ENCODE assay signal across 13 cellular contexts in the genomic region with DNA sequence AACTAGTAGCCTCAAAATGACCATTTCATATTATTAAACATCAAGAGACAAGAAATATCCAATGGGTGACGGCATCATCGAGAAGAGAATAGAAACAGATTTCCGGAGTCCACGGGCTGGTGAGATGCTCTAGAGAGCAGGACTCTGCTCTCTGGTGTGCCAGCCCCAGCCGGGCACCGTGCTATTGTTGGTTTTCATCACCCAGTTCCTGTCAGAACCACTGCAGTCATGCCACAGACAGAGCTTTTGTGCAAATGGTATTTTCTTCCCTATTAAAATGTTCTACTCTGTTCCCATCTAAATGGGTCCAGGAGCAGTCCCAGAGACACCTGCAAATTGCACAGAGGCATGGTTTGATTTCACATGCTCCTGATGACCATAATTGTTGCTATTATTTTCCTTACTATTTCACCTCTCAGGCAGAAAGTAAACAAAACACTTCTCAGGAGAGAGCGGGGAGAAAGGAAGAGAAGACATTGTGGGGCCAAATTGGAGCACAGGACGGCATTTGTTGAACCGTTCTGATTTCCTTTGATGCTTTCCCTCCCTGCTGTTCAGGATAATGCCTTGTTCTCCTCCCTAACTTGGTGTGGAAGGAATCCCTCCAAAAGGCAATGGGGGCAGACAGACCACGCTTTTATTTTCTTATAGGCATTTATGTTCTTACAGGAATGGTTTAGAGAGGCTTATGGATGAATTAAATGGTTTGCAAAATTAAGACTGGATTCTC. TPM values are rescaled to one million over a fixed set of nuclear protein-coding genes. Genes with fewer than 3 reads are reported as not detected.
A peak's percentile ranks its signal among the peaks of the same experiment; 100 is the strongest.
DNase-seq lines count a peak whose midpoint lies in the region; ATAC-seq, FAIRE-seq and TF ChIP-seq lines count a peak whose summit lies in the region.
"Had no signal": no experiment of that assay in that cellular context is flagged by ENCODE, and none has a peak within 500 bp of the region (broad histone marks: within the 10 kb centered on the region; RNA-seq: fewer than 3 reads in every experiment).

No MANE protein-coding gene starts in this region.

- no peak overlapping the region for H3K4me3 Mint-ChIP-seq in astrocyte (ENCODE audit: unreplicated experiment)
- H3K4me3 Mint-ChIP-seq in CD4-positive, alpha-beta memory T cell = no peak overlapping the region
- H3K4me3 Mint-ChIP-seq: CD4-positive, alpha-beta T cell; naive thymus-derived CD4-positive, alpha-beta T cell had no signal

- H3K9me3 Mint-ChIP-seq in astrocyte (ENCODE audit: unreplicated experiment) = no peaks in the 10 kb centered on the region
- no peaks in the 10 kb centered on the region for H3K9me3 Mint-ChIP-seq in CD4-positive, alpha-beta memory T cell
- H3K9me3 Mint-ChIP-seq: activated naive CD4-positive, alpha-beta T cell treated with anti-CD3 and anti-CD28 coated beads, Interleukin-2, amount 50 U/mL, for 72 hours; CD4-positive, alpha-beta T cell; naive thymus-derived CD4-positive, alpha-beta T cell had no signal

- H3K9ac ChIP-seq in astrocyte (ENCODE audit: low read length) (peak overlapping the region; percentile 59), PC-3 (ENCODE audit: low read length) (no peak overlapping the region)

- H3K27me3 ChIP-seq in astrocyte (ENCODE audit: insufficient read depth, low read length) (no peaks in the 10 kb centered on the region), left lung (no peaks in the 10 kb centered on the region), spleen (replicated peaks in 1 of 7) (no peaks in the 10 kb centered on the region), PC-3 (ENCODE audit: low read length) (no peaks in the 10 kb centered on the region)
- no peaks in the 10 kb centered on the region for H3K27me3 ChIP-seq in CD4-positive, alpha-beta memory T cell (ENCODE audit: insufficient read depth, low read length)

- peaks cover 61% of the 10 kb centered on the region for H3K4me1 Mint-ChIP-seq in astrocyte (ENCODE audit: low read depth, unreplicated experiment)
- H3K4me1 Mint-ChIP-seq in CD4-positive, alpha-beta memory T cell = peaks cover 0 to 3% (median under 1%) of the 10 kb centered on the region in 4 donors

- H3K9me2 ChIP-seq in PC-3 (replicated peaks; ENCODE audit: low read length) = no peaks in the 10 kb centered on the region

- intact Hi-C loops in left lung (cut with DNase I) (no loop called here), spleen (cut with DNase I; ENCODE audit: low total_unique reads) (no loop called here), PC-3 (cut with micrococcal nuclease) (no loop called here)
- intact Hi-C loops in CD4-positive, alpha-beta memory T cell (cut with micrococcal nuclease) = no loop called here

- no peaks in the 10 kb centered on the region for H4K20me1 ChIP-seq in astrocyte (ENCODE audit: insufficient read depth, low read length)
- H4K20me1 ChIP-seq in PC-3 (ENCODE audit: low read length) = no peaks in the 10 kb centered on the region

- no peaks in the 10 kb centered on the region for H3F3A ChIP-seq in PC-3 (ENCODE audit: low read length, unreplicated experiment)

- TF ChIP-seq POLR2A in spleen (IDR thresholded peaks at IDR 0.05) = no peak

- ATAC-seq in left lung (no peak), PC-3 (no peak), HG03097 (IDR thresholded peaks at IDR 0.05; ENCODE audit: low FRiP score, unreplicated experiment) (no peak)
- ATAC-seq: activated naive CD4-positive, alpha-beta T cell treated with anti-CD3 and anti-CD28 coated beads, Interleukin-2, amount 50 U/mL, for 72 hours had no signal

- H3K79me2 ChIP-seq in astrocyte (ENCODE audit: insufficient read depth, low read length) = peaks cover 57% of the 10 kb centered on the region
- no peaks in the 10 kb centered on the region for H3K79me2 ChIP-seq in PC-3 (ENCODE audit: low read length)

- H3K36me3 Mint-ChIP-seq in astrocyte (ENCODE audit: low read depth, unreplicated experiment) = peaks cover 11% of the 10 kb centered on the region
- H3K36me3 Mint-ChIP-seq in CD4-positive, alpha-beta memory T cell = peaks cover 0 to 11% of the 10 kb centered on the region in 2 donors
- H3K36me3 Mint-ChIP-seq: activated naive CD4-positive, alpha-beta T cell treated with anti-CD3 and anti-CD28 coated beads, Interleukin-2, amount 50 U/mL, for 72 hours had no signal

- peaks cover 4% of the 10 kb centered on the region for H3K9me3 ChIP-seq in astrocyte (ENCODE audit: insufficient read depth, low read depth, low read length)
- H3K9me3 ChIP-seq in left lung = no peaks in the 10 kb centered on the region
- no peaks in the 10 kb centered on the region for H3K9me3 ChIP-seq in spleen
- H3K9me3 ChIP-seq in CD4-positive, alpha-beta memory T cell (ENCODE audit: control insufficient read depth in 1 of 2, low read length in 2 of 2) = no peaks in the 10 kb centered on the region
- H3K9me3 ChIP-seq in PC-3 (ENCODE audit: low read length) = no peaks in the 10 kb centered on the region

- H2AFZ ChIP-seq in astrocyte (ENCODE audit: low read depth, low read length) (no peak overlapping the region), PC-3 (ENCODE audit: low read length) (no peak overlapping the region)

- H3K27ac Mint-ChIP-seq in astrocyte (ENCODE audit: unreplicated experiment) = peak overlapping the region; percentile 95
- H3K27ac Mint-ChIP-seq in CD4-positive, alpha-beta memory T cell = no peak overlapping the region
- H3K27ac Mint-ChIP-seq: activated naive CD4-positive, alpha-beta T cell treated with anti-CD3 and anti-CD28 coated beads, Interleukin-2, amount 50 U/mL, for 72 hours; CD4-positive, alpha-beta T cell; naive thymus-derived CD4-positive, alpha-beta T cell had no signal

- peaks cover 68% of the 10 kb centered on the region for H3K4me1 ChIP-seq in astrocyte (ENCODE audit: insufficient read depth, low read length)
- peaks cover 14 to 39% of the 10 kb centered on the region in 2 donors for H3K4me1 ChIP-seq in left lung
- H3K4me1 ChIP-seq in spleen = peaks cover 0 to 26% (median 9%) of the 10 kb centered on the region in 6 donors
- no peaks in the 10 kb centered on the region for H3K4me1 ChIP-seq in CD4-positive, alpha-beta memory T cell (ENCODE audit: insufficient read depth, low read length)
- no peaks in the 10 kb centered on the region for H3K4me1 ChIP-seq in PC-3 (ENCODE audit: insufficient read depth, low read length)

- H3K27ac ChIP-seq in astrocyte (ENCODE audit: low read depth, low read length) = peak overlapping the region; percentile 98
- H3K27ac ChIP-seq in left lung = peak overlapping the region; percentile 74 to 81
- H3K27ac ChIP-seq in spleen = peak overlapping the region in 7 of 8 donors; percentile 30 to 85 (median 75)
- H3K27ac ChIP-seq in CD4-positive, alpha-beta memory T cell (ENCODE audit: low read depth, low read length) = no peak overlapping the region
- no peak overlapping the region for H3K27ac ChIP-seq in PC-3 (ENCODE audit: low read length)

- DNase-seq in NCI-H1417 (lab: John Stamatoyannopoulos, UW) (peak in 2 of 3 experiments; percentile 52 to 87), astrocyte (ENCODE audit: low read depth) (no peak), left lung (no peak), spleen (peak; percentile 64), PC-3 (no peak), NCI-H1694 treated with DMSO at 0.1 percent for 48 hours (lab: John Stamatoyannopoulos, UW) (no peak)
- DNase-seq in CD4-positive, alpha-beta memory T cell = no peak
- DNase-seq: activated CD4-positive, alpha-beta T cell treated with anti-CD3 and anti-CD28 coated beads, Interleukin-2, amount 50 U/mL, for 4 hours; CD4-positive, alpha-beta T cell; effector CD8-positive, alpha-beta T cell; naive thymus-derived CD4-positive, alpha-beta T cell had no signal

- no peaks in the 10 kb centered on the region for H3K36me3 ChIP-seq in astrocyte (ENCODE audit: insufficient read depth, low read length)
- H3K36me3 ChIP-seq in left lung = no peaks in the 10 kb centered on the region
- no peaks in the 10 kb centered on the region for H3K36me3 ChIP-seq in spleen
- no peaks in the 10 kb centered on the region for H3K36me3 ChIP-seq in CD4-positive, alpha-beta memory T cell (ENCODE audit: insufficient read depth, low read length)
- no peaks in the 10 kb centered on the region for H3K36me3 ChIP-seq in PC-3 (ENCODE audit: low read depth, low read length)

- POLR2A ChIA-PET in CD4-positive, alpha-beta memory T cell (lab: Charles Lee; ENCODE audit: partially characterized antibody) = no interaction called here
- POLR2A ChIA-PET in PC-3 (lab: Charles Lee; ENCODE audit: unreplicated experiment) = no interaction called here

- no peaks in the 10 kb centered on the region for H3K27me3 Mint-ChIP-seq in astrocyte (ENCODE audit: low read depth, unreplicated experiment)
- H3K27me3 Mint-ChIP-seq in CD4-positive, alpha-beta memory T cell = peaks cover 0 to 2% of the 10 kb centered on the region in 2 donors
- H3K27me3 Mint-ChIP-seq: CD4-positive, alpha-beta T cell; naive thymus-derived CD4-positive, alpha-beta T cell had no signal

- H3K4me2 ChIP-seq in astrocyte (ENCODE audit: low read length) = peak overlapping the region; percentile 66
- no peak overlapping the region for H3K4me2 ChIP-seq in PC-3 (ENCODE audit: low read length)

- BruUV-seq in PC-3 (replicated peaks; lab: Mats Ljungman, UMichigan) = no TSS peak

- H3K4me3 ChIP-seq in astrocyte (ENCODE audit: insufficient read depth, low read depth, low read length) (no peak overlapping the region), left lung (no peak overlapping the region), spleen (no peak overlapping the region), PC-3 (ENCODE audit: low read length) (no peak overlapping the region)
- no peak overlapping the region for H3K4me3 ChIP-seq in CD4-positive, alpha-beta memory T cell (ENCODE audit: low read length in 2 of 2)

- WGBS in spleen, 5 donors = 59 to 71% (median 64%) methylated on average over 10 of the region's 10 CpGs

- FAIRE-seq in astrocyte (lab: Jason Lieb, UNC) = no peak

- no peak for TF ChIP-seq CTCF in astrocyte (IDR thresholded peaks at IDR 0.05; ENCODE audit: insufficient read depth, low read depth, low read length)
- no peak for TF ChIP-seq CTCF in left lung (IDR thresholded peaks at IDR 0.05)
- no peak for TF ChIP-seq CTCF in spleen (IDR thresholded peaks at IDR 0.05 in 8 of 11, conservative IDR thresholded peaks at IDR 0.05 in 3 of 11)
- TF ChIP-seq CTCF in PC-3 (conservative IDR thresholded peaks at IDR 0.05; ENCODE audit: low read depth, low read length) = no peak

- CTCF ChIA-PET in CD4-positive, alpha-beta memory T cell (lab: Charles Lee; ENCODE audit: partially characterized antibody) = no interaction called here
- CTCF ChIA-PET in PC-3 (lab: Charles Lee) = no interaction called here

RNA-seq across cellular contexts. Expression of a gene that starts 11.4 kb away (rescaled TPM):
- 1.2 and 1.3 TPM in 2 replicates for total RNA-seq in astrocyte
- total RNA-seq in left lung = 1 to 10 TPM; 3.2 to 6.0 TPM
- total RNA-seq in spleen = 1 to 10 TPM; 2.2 to 6.9 (median 5.4) TPM
- polyA plus RNA-seq in spleen = under 1 TPM; 0.23 to 0.38 (median 0.26) TPM
- total RNA-seq in CD4-positive, alpha-beta memory T cell = under 1 TPM; 0.30 to 0.41 TPM
- under 1 TPM; 0.39 to 0.41 TPM for polyA plus RNA-seq in CD4-positive, alpha-beta memory T cell
- 0.26 and 0.92 TPM in 2 replicates for total RNA-seq in PC-3 (2014; rRNA removed)
- polyA plus RNA-seq: naive thymus-derived CD4-positive, alpha-beta T cell had no signal

RNA-seq across cellular contexts. Expression of a gene that starts 29.2 kb away (rescaled TPM):
- total RNA-seq in astrocyte = 33.5 and 38.8 TPM in 2 replicates
- 100 to 1,000 TPM; 126 to 160 TPM for total RNA-seq in left lung
- total RNA-seq in spleen = 100 to 1,000 TPM in 2 of 7 donors, 10 to 100 TPM in 5; 45.9 to 123 (median 71.0) TPM
- polyA plus RNA-seq in spleen = 10 to 100 TPM in 1 of 3 donors, 1 to 10 TPM in 2; 7.6 to 26.3 (median 8.7) TPM
- 10 to 100 TPM in 1 of 2 experiments, 1 to 10 TPM in 1; 9.7 to 10.6 TPM for total RNA-seq in CD4-positive, alpha-beta memory T cell
- 1 to 10 TPM; 1.1 to 3.4 TPM for polyA plus RNA-seq in CD4-positive, alpha-beta memory T cell
- total RNA-seq in PC-3 (2014; rRNA removed) = 5.1 and 7.9 TPM in 2 replicates

Comparison
In these comparisons a context has a peak if more than half of its experiments do, and no peak if none do; other contexts are left out.
1. DNase-seq: peak in NCI-H1417 (2 of 3) and spleen (single experiment); none in astrocyte (single experiment), left lung (0 of 2), CD4-positive, alpha-beta memory T cell (0 of 5), PC-3 (single experiment) and NCI-H1694 treated with DMSO at 0.1 percent for 48 hours (single experiment).
2. H3K27ac ChIP-seq: peak in astrocyte (single experiment), left lung (2 of 2) and spleen (7 of 8); none in CD4-positive, alpha-beta memory T cell (single experiment) and PC-3 (single experiment).